21 cellular contexts compared by ENCODE assay signal in the genomic region with DNA sequence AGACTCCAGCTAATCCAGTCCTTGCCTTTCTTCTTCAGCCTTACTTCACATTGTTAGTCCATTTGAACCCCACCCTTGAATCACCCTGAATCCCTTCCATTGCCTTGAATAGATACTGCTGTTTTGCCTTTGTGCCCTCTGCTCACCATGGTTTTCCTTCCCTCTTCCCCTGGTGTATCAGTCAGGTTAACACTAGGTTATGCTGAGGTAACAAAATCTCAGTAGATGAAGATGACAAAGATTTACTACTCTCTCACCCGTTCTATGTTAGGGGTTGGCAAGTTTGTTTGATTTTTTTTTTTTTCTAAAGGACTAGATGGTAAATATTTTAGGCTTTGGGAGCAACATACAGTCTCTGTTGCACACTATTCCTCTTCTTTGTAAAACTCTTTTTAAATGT. TPM values are rescaled to one million over a fixed set of nuclear protein-coding genes. Genes with fewer than 3 reads are reported as not detected.
DNase-seq lines count a peak whose midpoint lies in the region; ATAC-seq, FAIRE-seq and TF ChIP-seq lines count a peak whose summit lies in the region.
"Had no signal": no experiment of that assay in that cellular context is flagged by ENCODE, and none has a peak within 500 bp of the region (broad histone marks: within the 10 kb centered on the region; RNA-seq: fewer than 3 reads in every experiment).

No MANE protein-coding gene starts in this region.

- CTCF ChIA-PET in HepG2 (lab: Yijun Ruan, JAX; ENCODE audit: low intra/inter-chr PET ratio, low total read pairs) (no interaction called here), K562 (lab: Yijun Ruan, JAX; ENCODE audit: low intra/inter-chr PET ratio) (no interaction called here)

- TF ChIP-seq POLR2A in HepG2 (IDR thresholded peaks at IDR 0.05; ENCODE audit: insufficient read depth in 1 of 2, low read depth in 2 of 2, low read length in 2 of 2), result no peak
- no peak for TF ChIP-seq POLR2A in right lobe of liver (IDR thresholded peaks at IDR 0.05)
- no peak for TF ChIP-seq POLR2A in K562 (conservative IDR thresholded peaks at IDR 0.05)

- FAIRE-seq in HepG2 (lab: Jason Lieb, UNC) (no peak), K562 (lab: Jason Lieb, UNC) (no peak)
- FAIRE-seq: GM12891, GM18507, H54 had no signal

- H3K4me3 ChIP-seq in HepG2 (replicated peaks in 1 of 3; ENCODE audit: insufficient read depth in 1 of 3, low read depth in 2 of 3, low read length in 3 of 3), result no peak overlapping the region
- no peak overlapping the region for H3K4me3 ChIP-seq in right lobe of liver
- no peak overlapping the region for H3K4me3 ChIP-seq in K562
- H3K4me3 ChIP-seq in hepatocyte, result no peak overlapping the region
- H3K4me3 ChIP-seq: GM23338, HAP-1 had no signal

- no peaks in the 10 kb centered on the region for H3K9me2 ChIP-seq in hepatocyte (replicated peaks; ENCODE audit: insufficient read depth)

- H3K9me3 ChIP-seq in HepG2 (ENCODE audit: low read length) (no peaks in the 10 kb centered on the region), right lobe of liver (no peaks in the 10 kb centered on the region), K562 (replicated peaks; ENCODE audit: control insufficient read depth, insufficient read depth, low read depth, low read length) (no peaks in the 10 kb centered on the region), hepatocyte (ENCODE audit: low read depth) (no peaks in the 10 kb centered on the region)
- H3K9me3 ChIP-seq: HAP-1 had no signal

- H3K27me3 ChIP-seq in HepG2 (ENCODE audit: control insufficient read depth in 1 of 2, insufficient read depth in 2 of 2, low read length in 2 of 2), result peaks cover 4 to 14% of the 10 kb centered on the region in 2 experiments; a peak in 4 of 5 replicates
- no peaks in the 10 kb centered on the region for H3K27me3 ChIP-seq in right lobe of liver
- H3K27me3 ChIP-seq in K562 (ENCODE audit: control insufficient read depth in 2 of 2, insufficient read depth in 2 of 2, low read length in 2 of 2), result peaks cover 2 to 16% of the 10 kb centered on the region in 2 experiments; a peak in 3 of 5 replicates
- peaks cover 32% of the 10 kb centered on the region for H3K27me3 ChIP-seq in hepatocyte

- H3K27me3 Mint-ChIP-seq in neural crest cell (ENCODE audit: low read depth), result peaks cover 19% of the 10 kb centered on the region

- peaks cover 6% of the 10 kb centered on the region for H3K36me3 Mint-ChIP-seq in neural crest cell (ENCODE audit: low read depth)
- H3K36me3 Mint-ChIP-seq: CD4-positive, alpha-beta memory T cell had no signal

- H2AFZ ChIP-seq in HepG2 (ENCODE audit: low read length) (no peak overlapping the region), K562 (ENCODE audit: low read depth, low read length) (no peak overlapping the region), hepatocyte (no peak overlapping the region)
- H2AFZ ChIP-seq: GM23338 had no signal

- H3K9ac ChIP-seq in HepG2 (ENCODE audit: insufficient read depth, low read depth, low read length) (no peak overlapping the region), K562 (ENCODE audit: insufficient read depth in 1 of 2, low read depth in 2 of 2, low read length in 2 of 2) (no peak overlapping the region)

- peaks cover 30% of the 10 kb centered on the region for H3K4me1 Mint-ChIP-seq in neural crest cell

- no peak overlapping the region for H3K4me3 Mint-ChIP-seq in neural crest cell
- H3K4me3 Mint-ChIP-seq: CD4-positive, alpha-beta memory T cell; GM23338; HFFc6 had no signal

- no peak for DNase-seq in HepG2 (ENCODE audit: low spot score)
- DNase-seq in right lobe of liver, result no peak
- DNase-seq in K562 (ENCODE audit: extremely low read depth in 1 of 4, low spot score in 3 of 4), result no peak
- DNase-seq in neural crest cell (ENCODE audit: low read depth, low spot score), result no peak
- DNase-seq in hepatocyte (ENCODE audit: low spot score), result no peak
- DNase-seq: 8988T; C1 segment of cervical spinal cord; Calu3; CD4-positive, alpha-beta memory T cell; COR-L47; DMS53; DMS79 treated with DMSO at 0.1 percent for 48 hours; GF-D8; HFFc6 had no signal

- POLR2A ChIA-PET in HepG2 (lab: Yijun Ruan, JAX) (no interaction called here), K562 (lab: Yijun Ruan, JAX) (no interaction called here)

- no peak for ATAC-seq in HepG2
- ATAC-seq in right lobe of liver, result no peak
- no peak for ATAC-seq in K562
- ATAC-seq in GM18517 (IDR thresholded peaks at IDR 0.05; ENCODE audit: unreplicated experiment), result no peak
- ATAC-seq: GM23338 had no signal

- in situ Hi-C loops in HepG2 (cut with HindIII; ENCODE audit: extremely low pct_ligation_motif_present, low pct_unique_long_range_greater_than_20kb), result no loop called here
- in situ Hi-C loops in K562 (cut with MboI), result no loop called here

- H4K20me1 ChIP-seq in HepG2 (ENCODE audit: insufficient read depth, low read length), result no peaks in the 10 kb centered on the region
- H4K20me1 ChIP-seq in K562 (replicated peaks; ENCODE audit: control insufficient read depth, insufficient read depth, low read length), result no peaks in the 10 kb centered on the region
- no peaks in the 10 kb centered on the region for H4K20me1 ChIP-seq in hepatocyte (ENCODE audit: insufficient read depth, poor library complexity, severe bottlenecking)

- peak overlapping the region; percentile 22 for H3K27ac Mint-ChIP-seq in neural crest cell (ENCODE audit: unreplicated experiment)
- H3K27ac Mint-ChIP-seq: CD4-positive, alpha-beta memory T cell; GM23338; HFFc6 had no signal

- no peak overlapping the region for H3K27ac ChIP-seq in HepG2 (ENCODE audit: extremely low read length, insufficient read depth, low read length)
- H3K27ac ChIP-seq in right lobe of liver, result no peak overlapping the region
- no peak overlapping the region for H3K27ac ChIP-seq in K562 (ENCODE audit: extremely low read depth, low read depth, low read length)
- no peak overlapping the region for H3K27ac ChIP-seq in hepatocyte

- no peak overlapping the region for H3K4me2 ChIP-seq in HepG2 (ENCODE audit: low read depth, low read length)
- no peak overlapping the region for H3K4me2 ChIP-seq in K562 (ENCODE audit: insufficient read depth, low read length)
- H3K4me2 ChIP-seq in hepatocyte, result no peak overlapping the region
- H3K4me2 ChIP-seq: GM23338 had no signal

- no TSS peak for BruUV-seq in HepG2 (replicated peaks; lab: Mats Ljungman, UMichigan)
- BruUV-seq in K562 (replicated peaks; lab: Mats Ljungman, UMichigan), result no TSS peak

- H3K4me1 ChIP-seq in HepG2 (ENCODE audit: insufficient read depth, low read length), result peaks cover 14% of the 10 kb centered on the region
- H3K4me1 ChIP-seq in right lobe of liver, result peaks cover 0 to 9% (median 0%) of the 10 kb centered on the region in 4 donors
- peaks cover 0 to 14% of the 10 kb centered on the region in 2 experiments; a peak in 2 of 5 replicates for H3K4me1 ChIP-seq in K562 (replicated peaks in 1 of 2; ENCODE audit: control insufficient read depth in 2 of 2, insufficient read depth in 2 of 2, low read length in 2 of 2)
- peaks cover 7% of the 10 kb centered on the region for H3K4me1 ChIP-seq in hepatocyte (ENCODE audit: insufficient read depth)

- TF ChIP-seq EP300 in HepG2 (IDR thresholded peaks at IDR 0.05; ENCODE audit: low read depth in 2 of 2, low read length in 2 of 2) (no peak), HepG2 (CRISPR knock-in tag; IDR thresholded peaks at IDR 0.05; ENCODE audit: borderline replicate concordance) (no peak), K562 (IDR thresholded peaks at IDR 0.05; ENCODE audit: low read length) (no peak)

- TF ChIP-seq RAD21 in HepG2 (CRISPR knock-in tag; IDR thresholded peaks at IDR 0.05) (no peak), K562 (CRISPR knock-in tag; conservative IDR thresholded peaks at IDR 0.05 in 1 of 2, IDR thresholded peaks at IDR 0.05 in 1 of 2) (no peak)

- TF ChIP-seq CTCF in HepG2 (CRISPR knock-in tag; IDR thresholded peaks at IDR 0.05) (no peak), right lobe of liver (IDR thresholded peaks at IDR 0.05) (no peak), K562 (IDR thresholded peaks at IDR 0.05 in 2 of 3, conservative IDR thresholded peaks at IDR 0.05 in 1 of 3; ENCODE audit: insufficient read depth in 2 of 3, low read depth in 1 of 3, low read length in 3 of 3) (no peak), neural crest cell (conservative IDR thresholded peaks at IDR 0.05) (no peak), hepatocyte (IDR thresholded peaks at IDR 0.05; ENCODE audit: poor library complexity) (no peak)

- peaks cover 4% of the 10 kb centered on the region for H3K9me3 Mint-ChIP-seq in neural crest cell
- H3K9me3 Mint-ChIP-seq: GM23338, HFFc6 had no signal

- no peaks in the 10 kb centered on the region for H3K79me2 ChIP-seq in HepG2 (ENCODE audit: insufficient read depth, low read length)
- no peaks in the 10 kb centered on the region for H3K79me2 ChIP-seq in K562 (ENCODE audit: control insufficient read depth, insufficient read depth, low read length)
- peaks cover 4% of the 10 kb centered on the region for H3K79me2 ChIP-seq in hepatocyte

- WGBS in HepG2 (ENCODE audit: low lambda C conversion rate), result 49% methylated on average over 1 of the region's 1 CpG
- WGBS in right lobe of liver (ENCODE audit: insufficient coverage, low coverage, low lambda C conversion rate, missing lambda C conversion rate), result 100% methylated on average over 1 of the region's 1 CpG
- 0% methylated on average over 1 of the region's 1 CpG for WGBS in K562 (ENCODE audit: insufficient coverage, low coverage, missing lambda C conversion rate)
- 83% methylated on average over 1 of the region's 1 CpG for WGBS in hepatocyte (ENCODE audit: low lambda C conversion rate, missing lambda C conversion rate)

- H3K9me1 ChIP-seq in K562 (ENCODE audit: control insufficient read depth, insufficient read depth, low read length), result no peaks in the 10 kb centered on the region

- intact Hi-C loops in HepG2 (cut with micrococcal nuclease; ENCODE audit: unreplicated experiment) (no loop called here), right lobe of liver (cut with DNase I) (no loop called here), K562 (cut with micrococcal nuclease) (no loop called here)

- H3K36me3 ChIP-seq in HepG2 (replicated peaks in 1 of 2; ENCODE audit: control insufficient read depth in 1 of 2, insufficient read depth in 2 of 2, low read length in 2 of 2), result no peaks in the 10 kb centered on the region
- no peaks in the 10 kb centered on the region for H3K36me3 ChIP-seq in right lobe of liver
- no peaks in the 10 kb centered on the region for H3K36me3 ChIP-seq in K562 (ENCODE audit: control insufficient read depth, insufficient read depth, low read length)
- no peaks in the 10 kb centered on the region for H3K36me3 ChIP-seq in hepatocyte (replicated peaks; ENCODE audit: insufficient read depth, low read depth)
- H3K36me3 ChIP-seq: HAP-1 had no signal

RNA-seq across cellular contexts. Expression of gene VLDLR, which starts 3.3 kb away (rescaled TPM):
- 3.4 TPM in 2 replicates for total RNA-seq in HepG2 (2016; rRNA removed; fragmentation: Illumina TruSeq; extraction: Trizol)
- total RNA-seq in HepG2 (2016; cell fraction: cytosol; rRNA removed; fragmentation: Illumina TruSeq; extraction: Trizol; ENCODE audit: low read depth), result 0.20 and 0.35 TPM in 2 replicates
- 2.9 and 3.7 TPM in 2 replicates for total RNA-seq in HepG2 (2016; cell fraction: insoluble cytoplasmic fraction; rRNA removed; fragmentation: Illumina TruSeq; extraction: Trizol)
- 1.8 and 1.9 TPM in 2 replicates for total RNA-seq in HepG2 (2016; cell fraction: membrane; rRNA removed; fragmentation: Illumina TruSeq; extraction: Trizol)
- 8.9 and 9.7 TPM in 2 replicates for total RNA-seq in HepG2 (2016; cell fraction: nucleus; rRNA removed; fragmentation: Illumina TruSeq; extraction: Trizol)
- 10.5 and 10.6 TPM in 2 replicates for polyA plus RNA-seq in HepG2 (2011; rRNA removed)
- polyA plus RNA-seq in HepG2 (2011; cell fraction: cytosol; rRNA removed), result 5.3 and 8.4 TPM in 2 replicates
- 10.6 and 11.0 TPM in 2 replicates for polyA plus RNA-seq in HepG2 (2011; cell fraction: nucleus; rRNA removed)
- 4.7 and 13.5 TPM in 2 replicates for polyA plus RNA-seq in HepG2 (2012)
- 0.22 and 0.32 TPM in 2 replicates for polyA plus RNA-seq in HepG2 (2016; cell fraction: cytosol; fragmentation: Illumina TruSeq; extraction: Trizol; ENCODE audit: low read depth)
- polyA plus RNA-seq in HepG2 (2016; cell fraction: insoluble cytoplasmic fraction; fragmentation: Illumina TruSeq; extraction: Trizol; ENCODE audit: low read depth), result 2.9 and 3.0 TPM in 2 replicates
- polyA plus RNA-seq in HepG2 (2016; cell fraction: membrane; fragmentation: Illumina TruSeq; extraction: Trizol; ENCODE audit: low read depth), result 0.66 and 1.0 TPM in 2 replicates
- 10.6 and 10.7 TPM in 2 replicates for polyA plus RNA-seq in HepG2 (2016; cell fraction: nucleus; fragmentation: Illumina TruSeq; extraction: Trizol; ENCODE audit: insufficient read depth, low read depth)
- polyA minus RNA-seq in HepG2 (2011; rRNA and poly(A)+ RNA removed; ENCODE audit: low replicate concordance), result 2.5 and 13.3 TPM in 2 replicates
- polyA minus RNA-seq in HepG2 (2011; cell fraction: cytosol; rRNA and poly(A)+ RNA removed), result 7.5 and 11.8 TPM in 2 replicates
- polyA minus RNA-seq in HepG2 (2011; cell fraction: nucleus; rRNA and poly(A)+ RNA removed), result 8.0 and 16.2 TPM in 2 replicates
- 10 to 100 TPM in 1 of 6 experiments, 1 to 10 TPM in 4, under 1 TPM in 1; 0.72 to 12.9 (median 3.5) TPM for total RNA-seq in right lobe of liver
- 0.39 and 0.88 TPM in 2 replicates for total RNA-seq in K562 (2011; cell fraction: chromatin; rRNA removed; ENCODE audit: low replicate concordance)
- 0.17 and 0.53 TPM in 2 replicates for total RNA-seq in K562 (2011; cell fraction: nucleolus; rRNA removed)
- 0.66 and 1.1 TPM in 2 replicates for total RNA-seq in K562 (2011; cell fraction: nucleoplasm; rRNA removed)
- total RNA-seq in K562 (2014; rRNA removed), result 0.05 and 0.08 TPM in 2 replicates
- total RNA-seq in K562 (2014; rRNA removed; fragmentation: Illumina TruSeq; extraction: Trizol), result 0.18 and 0.32 TPM in 2 replicates
- total RNA-seq in K562 (2015; rRNA removed; fragmentation: Illumina TruSeq; extraction: Trizol), result 0.04 TPM in 2 replicates
- 0.34 and 0.58 TPM in 2 replicates for total RNA-seq in K562 (2021)
- polyA plus RNA-seq in K562 (2011; rRNA removed), result 0.04 and 0.20 TPM in 2 replicates
- polyA plus RNA-seq in K562 (2011; cell fraction: cytosol; rRNA removed), result 0.03 and 0.13 TPM in 2 replicates
- 0.14 and 0.80 TPM in 2 replicates for polyA plus RNA-seq in K562 (2011; cell fraction: nucleus; rRNA removed)
- 0.10 and 2.2 TPM in 2 replicates for polyA plus RNA-seq in K562 (2012)
- 0.24 and 0.40 TPM in 2 replicates for polyA plus RNA-seq in K562 (2014; fragmentation: Illumina TruSeq; extraction: Trizol)
- polyA plus RNA-seq in K562 (2014; fragmentation: Nextera tagmentation; extraction: Ambion mirVana), result under 1 TPM; 0.03 to 0.08 TPM
- 0.24 and 0.45 TPM in 2 replicates for polyA plus RNA-seq in K562 (2014; rRNA removed)
- 0.04 and 0.33 TPM in 2 replicates for polyA minus RNA-seq in K562 (2011; rRNA and poly(A)+ RNA removed)
- polyA minus RNA-seq in K562 (2011; cell fraction: cytosol; rRNA and poly(A)+ RNA removed), result not detected in 2 replicates
- under 0.01 and 0.44 TPM in 2 replicates for polyA minus RNA-seq in K562 (2011; cell fraction: nucleus; rRNA and poly(A)+ RNA removed)
- 20.2 and 20.3 TPM in 2 replicates for total RNA-seq in neural crest cell
- 20.4 and 22.5 TPM in 2 replicates for total RNA-seq in hepatocyte
- polyA plus RNA-seq in hepatocyte, result 12.2 and 15.8 TPM in 2 replicates
- total RNA-seq: G401 had no signal

Comparison
In these comparisons a context has a peak if more than half of its experiments do, and no peak if none do; other contexts are left out.
1. Of the 241 proteins assayed by ChIP-seq in both HepG2 and K562: peak only in HepG2: MAFK and ZNF12; only in K562: none; in both: none; in neither: 239.